8 cellular contexts compared by ENCODE assay signal in genomic region chrX:17535229-17535628, GRCh38.
DNase-seq lines count a peak whose midpoint lies in the region; ATAC-seq lines count a peak whose summit lies in the region.

No MANE protein-coding gene starts in this region.

- no peak overlapping the region for H3K4me3 ChIP-seq in Karpas-422 (ENCODE audit: low read length)

- CTCF ChIA-PET in activated naive CD4-positive, alpha-beta T cell treated with anti-CD3 and anti-CD28 coated beads for 36 hours (lab: Charles Lee), result interaction anchor here (0.6 to 2.0 kb wide), 6 partner anchors 9 to 201 kb away, joined by 3 to 12 read pairs (median 3); no protein-coding TSS in a partner anchor

- no peaks in the 10 kb centered on the region for H3K36me3 ChIP-seq in Karpas-422 (ENCODE audit: insufficient read depth, low read length)

- peak; percentile 6 for DNase-seq in SKM-1 (lab: John Stamatoyannopoulos, UW; ENCODE audit: unreplicated experiment)
- DNase-seq in SKM-1 treated with dmso at 0.1 percent for 144 hours (lab: John Stamatoyannopoulos, UW; ENCODE audit: unreplicated experiment), result no peak
- DNase-seq in Karpas-422, result peak; percentile 83
- peak; percentile 73 for DNase-seq in activated naive CD4-positive, alpha-beta T cell treated with anti-CD3 and anti-CD28 coated beads for 36 hours
- peak; percentile 49 to 58 for DNase-seq in lung microvascular endothelial cell (ENCODE audit: low read depth in 2 of 2)
- DNase-seq in H4 (ENCODE audit: low spot score), result no peak
- DNase-seq in 8988T, result no peak

- no peaks in the 10 kb centered on the region for H3K9me2 ChIP-seq in Karpas-422 (replicated peaks; ENCODE audit: insufficient read depth, low read length)

- H3K4me1 ChIP-seq in Karpas-422 (ENCODE audit: low read length), result no peaks in the 10 kb centered on the region

- no peaks in the 10 kb centered on the region for H3K79me2 ChIP-seq in Karpas-422 (ENCODE audit: low read length)

- peaks cover 28% of the 10 kb centered on the region for H3K4me1 Mint-ChIP-seq in activated naive CD4-positive, alpha-beta T cell treated with anti-CD3 and anti-CD28 coated beads for 36 hours (ENCODE audit: low read depth)

- peak overlapping the region; percentile 18 for H3K27ac Mint-ChIP-seq in activated naive CD4-positive, alpha-beta T cell treated with anti-CD3 and anti-CD28 coated beads for 36 hours

- H3K27ac ChIP-seq in Karpas-422 (ENCODE audit: low read length), result no peak overlapping the region

- H3K9ac ChIP-seq in Karpas-422 (ENCODE audit: low read length), result no peak overlapping the region

- H3K36me3 Mint-ChIP-seq in activated naive CD4-positive, alpha-beta T cell treated with anti-CD3 and anti-CD28 coated beads for 36 hours (ENCODE audit: low read depth), result no peaks in the 10 kb centered on the region

- H3K9me3 Mint-ChIP-seq in activated naive CD4-positive, alpha-beta T cell treated with anti-CD3 and anti-CD28 coated beads for 36 hours, result no peaks in the 10 kb centered on the region

- no peak overlapping the region for H3K4me2 ChIP-seq in Karpas-422 (ENCODE audit: low read depth, low read length, poor library complexity, severe bottlenecking)

- no peak overlapping the region for H2AFZ ChIP-seq in Karpas-422 (ENCODE audit: low read length)

- ATAC-seq in HG02759 (IDR thresholded peaks at IDR 0.05; ENCODE audit: unreplicated experiment), result no peak

- H3K27me3 ChIP-seq in Karpas-422 (ENCODE audit: low read length), result no peaks in the 10 kb centered on the region

- intact Hi-C loops in activated naive CD4-positive, alpha-beta T cell treated with anti-CD3 and anti-CD28 coated beads for 36 hours (cut with micrococcal nuclease), result loop anchor here (1.0 to 10.0 kb wide), 6 partner anchors 56 to 290 kb away; partner anchors contain the start of gene NHS

- no peak overlapping the region for H3K4me3 Mint-ChIP-seq in activated naive CD4-positive, alpha-beta T cell treated with anti-CD3 and anti-CD28 coated beads for 36 hours

- H3K27me3 Mint-ChIP-seq in activated naive CD4-positive, alpha-beta T cell treated with anti-CD3 and anti-CD28 coated beads for 36 hours (ENCODE audit: low read depth), result no peaks in the 10 kb centered on the region

- H3K9me3 ChIP-seq in Karpas-422 (ENCODE audit: low read length), result no peaks in the 10 kb centered on the region

- no peaks in the 10 kb centered on the region for H4K20me1 ChIP-seq in Karpas-422 (ENCODE audit: insufficient read depth, low read depth, low read length)

Comparison
In these comparisons a context has a peak if more than half of its experiments do, and no peak if none do; other contexts are left out.
1. DNase-seq: peak in SKM-1 (single experiment), Karpas-422 (single experiment), activated naive CD4-positive, alpha-beta T cell treated with anti-CD3 and anti-CD28 coated beads for 36 hours (single experiment) and lung microvascular endothelial cell (2 of 2); none in SKM-1 treated with dmso at 0.1 percent for 144 hours (single experiment), H4 (single experiment) and 8988T (single experiment).